ENCODE assay signal across 1 cellular context in the genomic region with DNA sequence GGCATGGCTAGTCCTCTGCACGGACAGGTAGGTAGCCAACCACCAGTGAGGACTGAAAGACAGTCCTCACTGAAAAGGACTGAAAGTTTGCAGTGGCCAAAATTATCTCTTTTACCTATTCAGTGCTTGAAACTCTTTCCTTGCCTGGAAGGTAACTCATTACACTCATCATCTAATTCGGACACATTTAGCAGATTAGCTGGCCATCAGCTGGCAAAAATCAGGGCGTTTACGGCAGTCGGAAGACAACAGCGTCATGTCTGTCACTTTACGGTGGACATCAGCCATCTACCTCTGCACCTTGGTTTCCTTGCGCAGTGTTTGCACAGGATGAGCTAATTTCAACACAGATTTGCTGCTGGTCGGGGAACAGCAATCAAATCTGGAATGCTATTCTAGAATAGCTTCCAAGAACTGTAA.
TF ChIP-seq lines count a peak whose summit lies in the region.

No MANE protein-coding gene starts in this region.

TF ChIP-seq in K562, 482 proteins besides CTCF, POLR2A, EP300 and RAD21 (continued from another document and continues in another):
- TF ChIP-seq TAF1 (IDR thresholded peaks at IDR 0.05; ENCODE audit: control insufficient read depth, extremely low read depth, insufficient read depth, low read length, severe bottlenecking) (peak; percentile 56), ZNF75A (CRISPR knock-in tag; IDR thresholded peaks at IDR 0.05) (no peak), MEIS2 (IDR thresholded peaks at IDR 0.05; ENCODE audit: partially characterized antibody) (peak; percentile 59), MTA3 (IDR thresholded peaks at IDR 0.05; ENCODE audit: borderline replicate concordance) (no peak), HDAC8 (tag; IDR thresholded peaks at IDR 0.05) (no peak), ARNT (IDR thresholded peaks at IDR 0.05) (peak in 1 of 2 experiments; percentile 78; a peak in 1 of 4 replicates), SAFB2 (IDR thresholded peaks at IDR 0.05; ENCODE audit: borderline replicate concordance, low read depth, low read length, severe bottlenecking) (no peak), NR2F6 (CRISPR knock-in tag; IDR thresholded peaks at IDR 0.05) (no peak), SREBF1 (IDR thresholded peaks at IDR 0.05; ENCODE audit: borderline replicate concordance, low read depth, low read length) (no peak), BACH1 (tag; IDR thresholded peaks at IDR 0.05) (no peak), NR2C2 (CRISPR knock-in tag; IDR thresholded peaks at IDR 0.05) (no peak), NR2C2 (tag; IDR thresholded peaks at IDR 0.05) (no peak), JUN (IDR thresholded peaks at IDR 0.05; ENCODE audit: borderline replicate concordance, low read depth, low read length) (no peak), JUN (CRISPR knock-in tag; IDR thresholded peaks at IDR 0.05; ENCODE audit: borderline replicate concordance) (no peak), DACH1 (IDR thresholded peaks at IDR 0.05; ENCODE audit: partially characterized antibody) (peak; percentile 77), HSF4 (CRISPR knock-in tag; IDR thresholded peaks at IDR 0.05; ENCODE audit: borderline replicate concordance) (no peak), POLR3A (IDR thresholded peaks at IDR 0.05; ENCODE audit: borderline replicate concordance, extremely low read depth, insufficient read depth, insufficient read length) (no peak), TAF7 (tag; IDR thresholded peaks at IDR 0.05) (no peak), POLR2AphosphoS2 (IDR thresholded peaks at IDR 0.05; ENCODE audit: low read length) (no peak), ZNF583 (CRISPR knock-in tag; IDR thresholded peaks at IDR 0.05) (no peak), KDM4B (IDR thresholded peaks at IDR 0.05; ENCODE audit: borderline replicate concordance in 2 of 2, low read depth in 1 of 2) (no peak), FOXA3 (CRISPR knock-in tag; conservative IDR thresholded peaks at IDR 0.05 in 1 of 2, IDR thresholded peaks at IDR 0.05 in 1 of 2) (peak; percentile 55 to 92; a peak in 3 of 4 replicates), CREB1 (IDR thresholded peaks at IDR 0.05) (peak; percentile 76), CREB1 (CRISPR knock-in tag; IDR thresholded peaks at IDR 0.05) (no peak; the same call in 1 of the 2 replicates), U2AF2 (optimal IDR thresholded peaks at IDR 0.05; ENCODE audit: low read depth, low read length) (no peak), KDM1A (IDR thresholded peaks at IDR 0.05) (peak; percentile 85 to 90), STAT5A (IDR thresholded peaks at IDR 0.05; ENCODE audit: borderline replicate concordance, low read length) (peak; percentile 36; the same call in 1 of the 2 replicates), ERF (CRISPR knock-in tag; IDR thresholded peaks at IDR 0.05) (no peak), GABPB1 (CRISPR knock-in tag; IDR thresholded peaks at IDR 0.05) (no peak), ELF4 (CRISPR knock-in tag; IDR thresholded peaks at IDR 0.05) (no peak)
- TF ChIP-seq, protein P1, sequence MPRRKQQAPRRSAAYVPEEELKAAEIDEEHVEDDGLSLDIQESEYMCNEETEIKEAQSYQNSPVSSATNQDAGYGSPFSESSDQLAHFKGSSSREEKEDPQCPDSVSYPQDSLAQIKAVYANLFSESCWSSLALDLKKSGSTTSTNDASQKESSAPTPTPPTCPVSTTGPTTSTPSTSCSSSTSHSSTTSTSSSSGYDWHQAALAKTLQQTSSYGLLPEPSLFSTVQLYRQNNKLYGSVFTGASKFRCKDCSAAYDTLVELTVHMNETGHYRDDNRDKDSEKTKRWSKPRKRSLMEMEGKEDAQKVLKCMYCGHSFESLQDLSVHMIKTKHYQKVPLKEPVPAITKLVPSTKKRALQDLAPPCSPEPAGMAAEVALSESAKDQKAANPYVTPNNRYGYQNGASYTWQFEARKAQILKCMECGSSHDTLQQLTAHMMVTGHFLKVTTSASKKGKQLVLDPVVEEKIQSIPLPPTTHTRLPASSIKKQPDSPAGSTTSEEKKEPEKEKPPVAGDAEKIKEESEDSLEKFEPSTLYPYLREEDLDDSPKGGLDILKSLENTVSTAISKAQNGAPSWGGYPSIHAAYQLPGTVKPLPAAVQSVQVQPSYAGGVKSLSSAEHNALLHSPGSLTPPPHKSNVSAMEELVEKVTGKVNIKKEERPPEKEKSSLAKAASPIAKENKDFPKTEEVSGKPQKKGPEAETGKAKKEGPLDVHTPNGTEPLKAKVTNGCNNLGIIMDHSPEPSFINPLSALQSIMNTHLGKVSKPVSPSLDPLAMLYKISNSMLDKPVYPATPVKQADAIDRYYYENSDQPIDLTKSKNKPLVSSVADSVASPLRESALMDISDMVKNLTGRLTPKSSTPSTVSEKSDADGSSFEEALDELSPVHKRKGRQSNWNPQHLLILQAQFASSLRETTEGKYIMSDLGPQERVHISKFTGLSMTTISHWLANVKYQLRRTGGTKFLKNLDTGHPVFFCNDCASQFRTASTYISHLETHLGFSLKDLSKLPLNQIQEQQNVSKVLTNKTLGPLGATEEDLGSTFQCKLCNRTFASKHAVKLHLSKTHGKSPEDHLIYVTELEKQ (CRISPR knock-in tag; IDR thresholded peaks at IDR 0.05) = no peak
- TF ChIP-seq, protein P2, sequence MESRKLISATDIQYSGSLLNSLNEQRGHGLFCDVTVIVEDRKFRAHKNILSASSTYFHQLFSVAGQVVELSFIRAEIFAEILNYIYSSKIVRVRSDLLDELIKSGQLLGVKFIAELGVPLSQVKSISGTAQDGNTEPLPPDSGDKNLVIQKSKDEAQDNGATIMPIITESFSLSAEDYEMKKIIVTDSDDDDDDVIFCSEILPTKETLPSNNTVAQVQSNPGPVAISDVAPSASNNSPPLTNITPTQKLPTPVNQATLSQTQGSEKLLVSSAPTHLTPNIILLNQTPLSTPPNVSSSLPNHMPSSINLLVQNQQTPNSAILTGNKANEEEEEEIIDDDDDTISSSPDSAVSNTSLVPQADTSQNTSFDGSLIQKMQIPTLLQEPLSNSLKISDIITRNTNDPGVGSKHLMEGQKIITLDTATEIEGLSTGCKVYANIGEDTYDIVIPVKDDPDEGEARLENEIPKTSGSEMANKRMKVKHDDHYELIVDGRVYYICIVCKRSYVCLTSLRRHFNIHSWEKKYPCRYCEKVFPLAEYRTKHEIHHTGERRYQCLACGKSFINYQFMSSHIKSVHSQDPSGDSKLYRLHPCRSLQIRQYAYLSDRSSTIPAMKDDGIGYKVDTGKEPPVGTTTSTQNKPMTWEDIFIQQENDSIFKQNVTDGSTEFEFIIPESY (CRISPR knock-in tag; IDR thresholded peaks at IDR 0.05) = no peak
- TF ChIP-seq, protein P3, sequence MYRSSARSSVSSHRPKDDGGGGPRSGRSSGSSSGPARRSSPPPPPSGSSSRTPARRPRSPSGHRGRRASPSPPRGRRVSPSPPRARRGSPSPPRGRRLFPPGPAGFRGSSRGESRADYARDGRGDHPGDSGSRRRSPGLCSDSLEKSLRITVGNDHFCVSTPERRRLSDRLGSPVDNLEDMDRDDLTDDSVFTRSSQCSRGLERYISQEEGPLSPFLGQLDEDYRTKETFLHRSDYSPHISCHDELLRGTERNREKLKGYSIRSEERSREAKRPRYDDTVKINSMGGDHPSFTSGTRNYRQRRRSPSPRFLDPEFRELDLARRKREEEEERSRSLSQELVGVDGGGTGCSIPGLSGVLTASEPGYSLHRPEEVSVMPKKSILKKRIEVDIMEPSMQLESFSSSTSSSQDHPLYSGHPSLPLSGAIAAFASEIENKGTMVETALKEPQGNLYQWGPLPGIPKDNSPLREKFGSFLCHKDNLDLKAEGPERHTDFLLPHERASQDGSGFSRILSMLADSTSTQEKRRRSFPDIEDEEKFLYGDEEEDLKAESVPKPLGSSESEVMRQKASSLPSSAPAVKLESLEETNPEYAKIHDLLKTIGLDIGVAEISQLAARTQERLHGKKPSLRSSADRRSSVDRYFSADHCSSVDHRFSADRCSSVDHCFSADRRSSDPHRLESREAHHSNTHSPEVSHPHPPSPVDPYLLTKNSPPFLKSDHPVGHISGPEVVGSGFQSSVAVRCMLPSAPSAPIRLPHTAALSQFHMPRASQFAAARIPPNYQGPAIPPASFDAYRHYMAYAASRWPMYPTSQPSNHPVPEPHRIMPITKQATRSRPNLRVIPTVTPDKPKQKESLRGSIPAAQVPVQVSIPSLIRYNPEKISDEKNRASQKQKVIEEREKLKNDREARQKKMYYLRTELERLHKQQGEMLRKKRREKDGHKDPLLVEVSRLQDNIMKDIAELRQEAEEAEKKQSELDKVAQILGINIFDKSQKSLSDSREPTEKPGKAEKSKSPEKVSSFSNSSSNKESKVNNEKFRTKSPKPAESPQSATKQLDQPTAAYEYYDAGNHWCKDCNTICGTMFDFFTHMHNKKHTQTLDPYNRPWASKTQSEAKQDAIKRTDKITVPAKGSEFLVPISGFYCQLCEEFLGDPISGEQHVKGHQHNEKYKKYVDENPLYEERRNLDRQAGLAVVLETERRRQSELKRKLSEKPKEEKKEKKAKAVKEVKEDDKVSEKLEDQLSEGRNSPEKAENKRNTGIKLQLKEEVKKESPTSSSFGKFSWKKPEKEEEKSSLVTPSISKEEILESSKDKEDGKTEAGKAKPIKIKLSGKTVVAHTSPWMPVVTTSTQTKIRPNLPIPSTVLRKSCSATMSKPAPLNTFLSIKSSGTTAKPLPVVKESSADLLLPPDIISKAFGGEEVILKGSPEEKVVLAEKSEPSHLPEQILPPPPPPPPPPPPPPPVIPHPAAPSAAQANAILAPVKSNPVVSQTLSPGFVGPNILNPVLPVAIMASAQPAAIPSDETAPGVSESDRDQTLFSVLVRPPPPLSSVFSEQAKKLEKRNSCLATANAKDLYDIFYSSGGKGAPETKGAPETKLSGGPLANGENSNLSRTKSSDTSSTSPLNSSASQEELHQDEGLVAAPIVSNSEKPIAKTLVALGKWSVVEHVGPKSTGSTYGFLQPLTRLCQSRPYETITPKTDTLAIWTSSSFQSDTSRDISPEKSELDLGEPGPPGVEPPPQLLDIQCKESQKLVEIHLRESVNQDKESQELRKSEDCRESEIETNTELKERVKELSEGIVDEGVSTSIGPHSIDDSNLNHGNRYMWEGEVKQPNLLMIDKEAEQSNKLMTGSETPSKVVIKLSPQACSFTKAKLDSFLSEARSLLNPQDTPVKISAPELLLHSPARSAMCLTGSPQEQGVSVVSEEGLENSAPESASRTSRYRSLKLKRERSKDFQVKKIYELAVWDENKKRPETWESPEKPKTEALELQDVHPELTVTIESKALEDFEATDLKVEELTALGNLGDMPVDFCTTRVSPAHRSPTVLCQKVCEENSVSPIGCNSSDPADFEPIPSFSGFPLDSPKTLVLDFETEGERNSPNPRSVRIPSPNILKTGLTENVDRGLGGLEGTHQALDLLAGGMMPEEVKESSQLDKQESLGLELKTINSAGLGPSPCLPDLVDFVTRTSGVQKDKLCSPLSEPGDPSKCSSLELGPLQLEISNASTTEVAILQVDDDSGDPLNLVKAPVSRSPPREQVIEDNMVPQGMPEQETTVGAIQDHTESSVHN (IDR thresholded peaks at IDR 0.05; ENCODE audit: borderline replicate concordance in 1 of 2, low read depth in 1 of 2) = peak in 1 of 2 experiments; percentile 17; a peak in 1 of 4 replicates
- TF ChIP-seq, protein P4, sequence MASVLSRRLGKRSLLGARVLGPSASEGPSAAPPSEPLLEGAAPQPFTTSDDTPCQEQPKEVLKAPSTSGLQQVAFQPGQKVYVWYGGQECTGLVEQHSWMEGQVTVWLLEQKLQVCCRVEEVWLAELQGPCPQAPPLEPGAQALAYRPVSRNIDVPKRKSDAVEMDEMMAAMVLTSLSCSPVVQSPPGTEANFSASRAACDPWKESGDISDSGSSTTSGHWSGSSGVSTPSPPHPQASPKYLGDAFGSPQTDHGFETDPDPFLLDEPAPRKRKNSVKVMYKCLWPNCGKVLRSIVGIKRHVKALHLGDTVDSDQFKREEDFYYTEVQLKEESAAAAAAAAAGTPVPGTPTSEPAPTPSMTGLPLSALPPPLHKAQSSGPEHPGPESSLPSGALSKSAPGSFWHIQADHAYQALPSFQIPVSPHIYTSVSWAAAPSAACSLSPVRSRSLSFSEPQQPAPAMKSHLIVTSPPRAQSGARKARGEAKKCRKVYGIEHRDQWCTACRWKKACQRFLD (CRISPR knock-in tag; IDR thresholded peaks at IDR 0.05) = no peak; the same call in 1 of the 2 replicates
- TF ChIP-seq, protein P5, sequence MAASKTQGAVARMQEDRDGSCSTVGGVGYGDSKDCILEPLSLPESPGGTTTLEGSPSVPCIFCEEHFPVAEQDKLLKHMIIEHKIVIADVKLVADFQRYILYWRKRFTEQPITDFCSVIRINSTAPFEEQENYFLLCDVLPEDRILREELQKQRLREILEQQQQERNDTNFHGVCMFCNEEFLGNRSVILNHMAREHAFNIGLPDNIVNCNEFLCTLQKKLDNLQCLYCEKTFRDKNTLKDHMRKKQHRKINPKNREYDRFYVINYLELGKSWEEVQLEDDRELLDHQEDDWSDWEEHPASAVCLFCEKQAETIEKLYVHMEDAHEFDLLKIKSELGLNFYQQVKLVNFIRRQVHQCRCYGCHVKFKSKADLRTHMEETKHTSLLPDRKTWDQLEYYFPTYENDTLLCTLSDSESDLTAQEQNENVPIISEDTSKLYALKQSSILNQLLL (CRISPR knock-in tag; IDR thresholded peaks at IDR 0.05; ENCODE audit: borderline replicate concordance) = no peak
- TF ChIP-seq, protein P6, sequence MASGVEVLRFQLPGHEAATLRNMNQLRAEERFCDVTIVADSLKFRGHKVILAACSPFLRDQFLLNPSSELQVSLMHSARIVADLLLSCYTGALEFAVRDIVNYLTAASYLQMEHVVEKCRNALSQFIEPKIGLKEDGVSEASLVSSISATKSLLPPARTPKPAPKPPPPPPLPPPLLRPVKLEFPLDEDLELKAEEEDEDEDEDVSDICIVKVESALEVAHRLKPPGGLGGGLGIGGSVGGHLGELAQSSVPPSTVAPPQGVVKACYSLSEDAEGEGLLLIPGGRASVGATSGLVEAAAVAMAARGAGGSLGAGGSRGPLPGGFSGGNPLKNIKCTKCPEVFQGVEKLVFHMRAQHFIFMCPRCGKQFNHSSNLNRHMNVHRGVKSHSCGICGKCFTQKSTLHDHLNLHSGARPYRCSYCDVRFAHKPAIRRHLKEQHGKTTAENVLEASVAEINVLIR (CRISPR knock-in tag; IDR thresholded peaks at IDR 0.05) = no peak
- TF ChIP-seq, protein P7, sequence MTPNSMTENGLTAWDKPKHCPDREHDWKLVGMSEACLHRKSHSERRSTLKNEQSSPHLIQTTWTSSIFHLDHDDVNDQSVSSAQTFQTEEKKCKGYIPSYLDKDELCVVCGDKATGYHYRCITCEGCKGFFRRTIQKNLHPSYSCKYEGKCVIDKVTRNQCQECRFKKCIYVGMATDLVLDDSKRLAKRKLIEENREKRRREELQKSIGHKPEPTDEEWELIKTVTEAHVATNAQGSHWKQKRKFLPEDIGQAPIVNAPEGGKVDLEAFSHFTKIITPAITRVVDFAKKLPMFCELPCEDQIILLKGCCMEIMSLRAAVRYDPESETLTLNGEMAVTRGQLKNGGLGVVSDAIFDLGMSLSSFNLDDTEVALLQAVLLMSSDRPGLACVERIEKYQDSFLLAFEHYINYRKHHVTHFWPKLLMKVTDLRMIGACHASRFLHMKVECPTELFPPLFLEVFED (CRISPR knock-in tag; conservative IDR thresholded peaks at IDR 0.05) = 0 out of 2 replicates have a peak, but pooled peaks have one; percentile 24
- TF ChIP-seq, protein P8, sequence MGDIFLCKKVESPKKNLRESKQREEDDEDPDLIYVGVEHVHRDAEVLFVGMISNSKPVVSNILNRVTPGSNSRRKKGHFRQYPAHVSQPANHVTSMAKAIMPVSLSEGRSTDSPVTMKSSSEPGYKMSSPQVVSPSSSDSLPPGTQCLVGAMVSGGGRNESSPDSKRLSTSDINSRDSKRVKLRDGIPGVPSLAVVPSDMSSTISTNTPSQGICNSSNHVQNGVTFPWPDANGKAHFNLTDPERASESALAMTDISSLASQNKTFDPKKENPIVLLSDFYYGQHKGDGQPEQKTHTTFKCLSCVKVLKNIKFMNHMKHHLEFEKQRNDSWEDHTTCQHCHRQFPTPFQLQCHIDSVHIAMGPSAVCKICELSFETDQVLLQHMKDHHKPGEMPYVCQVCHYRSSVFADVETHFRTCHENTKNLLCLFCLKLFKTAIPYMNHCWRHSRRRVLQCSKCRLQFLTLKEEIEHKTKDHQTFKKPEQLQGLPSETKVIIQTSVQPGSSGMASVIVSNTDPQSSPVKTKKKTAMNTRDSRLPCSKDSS (IDR thresholded peaks at IDR 0.05; ENCODE audit: low read depth, partially characterized antibody) = no peak
